8 cellular contexts compared by ENCODE assay signal in genomic region chr17:44110823-44111633, GRCh38. TPM values are rescaled to one million over a fixed set of nuclear protein-coding genes. Genes with fewer than 3 reads are reported as not detected.
DNase-seq lines count a peak whose midpoint lies in the region; ATAC-seq and TF ChIP-seq lines count a peak whose summit lies in the region.

No MANE protein-coding gene starts in this region.

- peak; percentile 90 for DNase-seq in GM12865 (ENCODE audit: low read depth)
- DNase-seq in HPDE6-E6E7 (ENCODE audit: extremely low spot score) = peak; percentile 76
- DNase-seq in NCI-H82 treated with DMSO at 0.1 percent for 48 hours (lab: John Stamatoyannopoulos, UW; ENCODE audit: unreplicated experiment) = peak; percentile 93
- DNase-seq in activated T-cell treated with anti-CD3 and anti-CD28 coated beads for 1 hour (ENCODE audit: low read depth) = peak; percentile 37
- DNase-seq in stimulated activated effector memory CD8-positive, alpha-beta T cell treated with anti-CD3 and anti-CD28 coated beads, Interleukin-12 subunit alpha, Interleukin-12 subunit beta, amount 100 ng/mL, for 72 hours (ENCODE audit: low spot score in 2 of 2) = peak in 1 of 2 donors; percentile 66
- DNase-seq in LoVo (ENCODE audit: low spot score) = no peak

- peak; percentile 55 for ATAC-seq in stimulated activated effector memory CD8-positive, alpha-beta T cell treated with anti-CD3 and anti-CD28 coated beads, Interleukin-12 subunit alpha, Interleukin-12 subunit beta, amount 100 ng/mL, for 72 hours

- H3K27ac Mint-ChIP-seq in stimulated activated effector memory CD8-positive, alpha-beta T cell treated with anti-CD3 and anti-CD28 coated beads, Interleukin-12 subunit alpha, Interleukin-12 subunit beta, amount 100 ng/mL, for 72 hours = peak overlapping the region; percentile 29

- peaks cover 4 to 8% of the 10 kb centered on the region in 2 donors for H3K36me3 ChIP-seq in esophagus (ENCODE audit: control insufficient read depth in 2 of 2, insufficient read depth in 2 of 2, low read length in 1 of 2)
- peaks cover 4% of the 10 kb centered on the region for H3K36me3 ChIP-seq in mucosa of stomach (ENCODE audit: control insufficient read depth, insufficient read depth, low read length)

- H3K9ac ChIP-seq in mucosa of stomach (ENCODE audit: low read length) = peak overlapping the region; percentile 51

- 7% methylated on average over 27 to 28 of the region's 28 CpGs for WGBS in esophagus, 2 donors

- H3K4me3 ChIP-seq in GM12865 (ENCODE audit: low read depth, low read length) (peak overlapping the region; percentile 69), esophagus (ENCODE audit: low read depth in 1 of 2, low read length in 2 of 2) (peak overlapping the region; percentile 43 to 59), mucosa of stomach (ENCODE audit: low read length) (peak overlapping the region; percentile 3)

- H3K27ac ChIP-seq in esophagus (ENCODE audit: low read depth in 2 of 2, low read length in 1 of 2) = peak overlapping the region; percentile 69 to 91

- H3K9me3 Mint-ChIP-seq in stimulated activated effector memory CD8-positive, alpha-beta T cell treated with anti-CD3 and anti-CD28 coated beads, Interleukin-12 subunit alpha, Interleukin-12 subunit beta, amount 100 ng/mL, for 72 hours = no peaks in the 10 kb centered on the region

- H3K36me3 Mint-ChIP-seq in stimulated activated effector memory CD8-positive, alpha-beta T cell treated with anti-CD3 and anti-CD28 coated beads, Interleukin-12 subunit alpha, Interleukin-12 subunit beta, amount 100 ng/mL, for 72 hours = peaks cover 16% of the 10 kb centered on the region

- H3K4me1 Mint-ChIP-seq in stimulated activated effector memory CD8-positive, alpha-beta T cell treated with anti-CD3 and anti-CD28 coated beads, Interleukin-12 subunit alpha, Interleukin-12 subunit beta, amount 100 ng/mL, for 72 hours = peaks cover 44% of the 10 kb centered on the region

- H3K9me3 ChIP-seq in esophagus (ENCODE audit: control insufficient read depth in 2 of 2, insufficient read depth in 1 of 2, low read depth in 1 of 2, low read length in 1 of 2) (no peaks in the 10 kb centered on the region), mucosa of stomach (ENCODE audit: control insufficient read depth, low read length) (no peaks in the 10 kb centered on the region)

- TF ChIP-seq CTCF in GM12865 (IDR thresholded peaks at IDR 0.05; ENCODE audit: insufficient read depth, low read depth, low read length, missing control alignments) = no peak

- H3K27me3 ChIP-seq in esophagus (ENCODE audit: control insufficient read depth in 1 of 2, insufficient read depth in 2 of 2, low read length in 2 of 2) (no peaks in the 10 kb centered on the region), mucosa of stomach (ENCODE audit: control insufficient read depth, insufficient read depth, low read length) (no peaks in the 10 kb centered on the region)

- peaks cover 32 to 58% of the 10 kb centered on the region in 2 donors for H3K4me1 ChIP-seq in esophagus (ENCODE audit: control insufficient read depth in 2 of 2, insufficient read depth in 2 of 2, low read length in 1 of 2)
- H3K4me1 ChIP-seq in mucosa of stomach (ENCODE audit: control insufficient read depth, insufficient read depth, low read length) = peaks cover 39% of the 10 kb centered on the region

- H3K4me3 Mint-ChIP-seq in stimulated activated effector memory CD8-positive, alpha-beta T cell treated with anti-CD3 and anti-CD28 coated beads, Interleukin-12 subunit alpha, Interleukin-12 subunit beta, amount 100 ng/mL, for 72 hours = peak overlapping the region; percentile 39

RNA-seq across cellular contexts. Expression of gene HDAC5, which starts 12.4 kb away (rescaled TPM):
- polyA plus RNA-seq in esophagus = 10 to 100 TPM; 45.7 to 54.7 TPM

RNA-seq across cellular contexts. Expression of gene HROB, which starts 30.7 kb away (rescaled TPM):
- 1 to 10 TPM; 1.7 to 2.5 TPM for polyA plus RNA-seq in esophagus

RNA-seq across cellular contexts. Expression of gene G6PC3, which starts 40.5 kb away (rescaled TPM):
- 10 to 100 TPM; 36.3 to 43.5 TPM for polyA plus RNA-seq in esophagus

RNA-seq across cellular contexts. Expression of gene LSM12, which starts 44.6 kb away (rescaled TPM):
- polyA plus RNA-seq in esophagus = 10 to 100 TPM; 25.4 to 46.9 TPM

RNA-seq across cellular contexts. Expression of gene ASB16, which starts 59.5 kb away (rescaled TPM):
- under 1 TPM; 0.18 to 0.19 TPM for polyA plus RNA-seq in esophagus

Comparison
In these comparisons a context has a peak if more than half of its experiments do, and no peak if none do; other contexts are left out.
1. H3K4me3 ChIP-seq: peak in every context shown above with its lines; median percentile 69 in GM12865; 51 in esophagus; 3 in mucosa of stomach.